ENCODE assay signal across 8 cellular contexts in genomic region chr2:68943581-68944568, GRCh38. TPM values are rescaled to one million over a fixed set of nuclear protein-coding genes. Genes with fewer than 3 reads are reported as not detected.
DNase-seq lines count a peak whose midpoint lies in the region; ATAC-seq and TF ChIP-seq lines count a peak whose summit lies in the region.

No MANE protein-coding gene starts in this region.

- DNase-seq in G401 (ENCODE audit: low spot score) (peak; percentile 51), HuH-7.5 (ENCODE audit: low spot score) (peak; percentile 22), NT2/D1 (ENCODE audit: low read depth, low spot score) (peak; percentile 70), epithelial cell of proximal tubule (ENCODE audit: low read depth) (no peak), middle frontal gyrus (ENCODE audit: extremely low spot score, low spot score) (peak; percentile 61)
- peak; percentile 47 for DNase-seq in activated CD8-positive, alpha-beta memory T cell treated with anti-CD3 and anti-CD28 coated beads, Interleukin-2, amount 50 U/mL, for 4 hours
- peak; percentile 54 for DNase-seq in stimulated activated naive CD8-positive, alpha-beta T cell treated with anti-CD3 and anti-CD28 coated beads, Interleukin-15, Interleukin-2, amounts not matched to agents 100 U/mL and 50 U/mL, for 24 hours

- no peaks in the 10 kb centered on the region for H3K36me3 ChIP-seq in NT2/D1 (ENCODE audit: insufficient read depth, insufficient read length, low read length)

- peak; percentile 68 for ATAC-seq in stimulated activated naive CD8-positive, alpha-beta T cell treated with anti-CD3 and anti-CD28 coated beads, Interleukin-15, Interleukin-2, amounts not matched to agents 100 U/mL and 50 U/mL, for 24 hours
- ATAC-seq in HG03460 (IDR thresholded peaks at IDR 0.05; ENCODE audit: unreplicated experiment), result no peak

- H3K4me3 ChIP-seq in NT2/D1 (ENCODE audit: insufficient read length, low read depth) (peak overlapping the region; percentile 64), epithelial cell of proximal tubule (ENCODE audit: low read depth, low read length) (no peak overlapping the region)

- H3K4me1 ChIP-seq in NT2/D1 (ENCODE audit: insufficient read depth, insufficient read length), result no peaks in the 10 kb centered on the region

- peak overlapping the region; percentile 83 for H3K9ac ChIP-seq in NT2/D1 (ENCODE audit: insufficient read length, low read depth)

- H3K9me3 ChIP-seq in NT2/D1 (ENCODE audit: insufficient read depth, low read length), result no peaks in the 10 kb centered on the region; the same call in 1 of the 2 replicates

- TF ChIP-seq CTCF in epithelial cell of proximal tubule (conservative IDR thresholded peaks at IDR 0.05; ENCODE audit: low read depth, low read length), result peak; percentile 79

- no peaks in the 10 kb centered on the region for H3K27me3 ChIP-seq in NT2/D1 (ENCODE audit: insufficient read depth, insufficient read length)

- in situ Hi-C loops in G401 (cut with HindIII; ENCODE audit: low sequenced_read_pairs), result no loop called here

RNA-seq across cellular contexts. Expression of gene GKN2, which starts 8.8 kb away (rescaled TPM):
- total RNA-seq in G401 (2014; rRNA removed; shearing (Covaris generic)), result not detected in 2 replicates
- not detected in 2 replicates for total RNA-seq in epithelial cell of proximal tubule

RNA-seq across cellular contexts. Expression of gene GKN1, which starts 30.6 kb away (rescaled TPM):
- not detected in 2 replicates for total RNA-seq in G401 (2014; rRNA removed; shearing (Covaris generic))
- not detected in 2 replicates for total RNA-seq in epithelial cell of proximal tubule
